In genomic region chr13:50386527-50387123, GRCh38 we compare ENCODE assay signal across 9 cellular contexts.
DNase-seq lines count a peak whose midpoint lies in the region; ATAC-seq, FAIRE-seq and TF ChIP-seq lines count a peak whose summit lies in the region.
"Had no signal": no experiment of that assay in that cellular context is flagged by ENCODE, and none has a peak within 500 bp of the region (broad histone marks: within the 10 kb centered on the region; RNA-seq: fewer than 3 reads in every experiment).

No MANE protein-coding gene starts in this region.

- TF ChIP-seq CTCF in WI38 (IDR thresholded peaks at IDR 0.05; ENCODE audit: low read depth, low read length): no peak
- no peak for TF ChIP-seq CTCF in gastrocnemius medialis (IDR thresholded peaks at IDR 0.05 in 4 of 5, conservative IDR thresholded peaks at IDR 0.05 in 1 of 5)

- FAIRE-seq in HTR-8/SVneo (lab: Jason Lieb, UNC): no peak
- FAIRE-seq: islet of Langerhans had no signal

- H3K4me1 ChIP-seq in gastrocnemius medialis: peaks cover 18 to 33% of the 10 kb centered on the region in 2 donors

- TF ChIP-seq POLR2A in gastrocnemius medialis (IDR thresholded peaks at IDR 0.05): no peak

- no peaks in the 10 kb centered on the region for H3K27me3 ChIP-seq in gastrocnemius medialis

- intact Hi-C loops in left ventricle myocardium superior (cut with micrococcal nuclease): no loop called here
- intact Hi-C loops in gastrocnemius medialis (cut with DNase I; ENCODE audit: low total_unique reads): loop anchor here (2.0 kb wide), 2 partner anchors 34 to 142 kb away; no protein-coding TSS in a partner anchor

- ATAC-seq in left ventricle myocardium superior: peak; percentile 85
- peak; percentile 74 to 84 for ATAC-seq in gastrocnemius medialis
- no peak for ATAC-seq in HG03095 (IDR thresholded peaks at IDR 0.05; ENCODE audit: unreplicated experiment)

- no peaks in the 10 kb centered on the region for H3K36me3 ChIP-seq in gastrocnemius medialis

- peak overlapping the region; percentile 7; the same call in 1 of the 2 replicates for H3K4me3 ChIP-seq in WI38 (ENCODE audit: low read depth, low read length)
- H3K4me3 ChIP-seq in gastrocnemius medialis: peak overlapping the region; percentile 46 to 55 (median 46)

- DNase-seq in HTR-8/SVneo (ENCODE audit: insufficient read length, low spot score) (peak; percentile 10), left ventricle myocardium superior (peak; percentile 39), gastrocnemius medialis (peak in 1 of 2 donors; percentile 39)
- DNase-seq in activated CD4-positive, CD25-positive, alpha-beta regulatory T cell treated with anti-CD3 and anti-CD28 coated beads, Interleukin-2, amount 50 U/mL, for 72 hours: no peak
- DNase-seq in stimulated activated CD8-positive, alpha-beta memory T cell treated with anti-CD3 and anti-CD28 coated beads, Interleukin-4, amount 100 ng/mL, for 48 hours: no peak
- DNase-seq in activated T-cell treated with anti-CD3 and anti-CD28 coated beads, Interleukin-2, amount 50 U/mL, for 1 hour: no peak

- peak overlapping the region; percentile 91 to 96 (median 91) for H3K27ac ChIP-seq in gastrocnemius medialis

- no peaks in the 10 kb centered on the region for H3K9me3 ChIP-seq in gastrocnemius medialis

- in situ Hi-C loops in gastrocnemius medialis (cut with MboI; ENCODE audit: low sequenced_read_pairs in 4 of 4): loop anchor here in 3 of 4 donors (10.0 to 25.0 kb wide), 3 partner anchors 138 to 399 kb away; partner anchors contain the start of gene TRIM13 (in 1 of the 3)

Comparison
In these comparisons a context has a peak if more than half of its experiments do, and no peak if none do; other contexts are left out.
1. DNase-seq: peak in HTR-8/SVneo (single experiment) and left ventricle myocardium superior (single experiment); none in activated CD4-positive, CD25-positive, alpha-beta regulatory T cell treated with anti-CD3 and anti-CD28 coated beads, Interleukin-2, amount 50 U/mL, for 72 hours (single experiment), stimulated activated CD8-positive, alpha-beta memory T cell treated with anti-CD3 and anti-CD28 coated beads, Interleukin-4, amount 100 ng/mL, for 48 hours (single experiment) and activated T-cell treated with anti-CD3 and anti-CD28 coated beads, Interleukin-2, amount 50 U/mL, for 1 hour (single experiment).